In the genomic region with DNA sequence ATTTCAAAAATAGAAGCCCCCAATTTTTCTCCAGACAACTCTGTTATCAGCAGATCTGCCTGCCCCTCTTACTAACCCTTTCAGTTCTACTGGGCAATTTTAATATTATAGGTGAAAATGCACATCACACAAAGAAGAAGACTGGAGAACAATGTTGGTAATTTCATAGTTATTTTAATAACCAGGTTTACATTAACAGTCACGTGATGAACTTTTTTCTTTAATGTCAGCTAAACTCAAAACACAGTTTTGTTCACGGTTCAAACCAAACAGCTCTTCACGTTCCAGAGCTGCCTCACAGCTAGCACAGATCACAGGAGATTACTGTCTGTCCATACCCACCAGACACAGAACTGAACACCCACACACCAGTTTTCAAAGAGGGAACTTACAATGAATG, we compare ENCODE assay signal across 16 cellular contexts.
DNase-seq lines count a peak whose midpoint lies in the region; ATAC-seq and TF ChIP-seq lines count a peak whose summit lies in the region.
"Had no signal": no experiment of that assay in that cellular context is flagged by ENCODE, and none has a peak within 500 bp of the region (broad histone marks: within the 10 kb centered on the region; RNA-seq: fewer than 3 reads in every experiment).

No MANE protein-coding gene starts in this region.

- H3K56ac ChIP-seq in IMR-90 (ENCODE audit: extremely low read depth, insufficient read depth, low read length) = no peak overlapping the region

- in situ Hi-C loops in IMR-90 (cut with MboI; ENCODE audit: low sequenced_read_pairs) = loop anchor here (5.0 kb wide), 1 partner anchor 172 kb away; no protein-coding TSS in a partner anchor

- H3K23ac ChIP-seq in IMR-90 (ENCODE audit: low read depth, low read length) = no peak overlapping the region

- no peak overlapping the region for H2BK15ac ChIP-seq in IMR-90 (ENCODE audit: low read depth, low read length)

- no peak for TF ChIP-seq CTCF in IMR-90 (conservative IDR thresholded peaks at IDR 0.05; ENCODE audit: low read depth, low read length)
- no peak for TF ChIP-seq CTCF in sigmoid colon (IDR thresholded peaks at IDR 0.05)

- H3K9me3 ChIP-seq in IMR-90 (ENCODE audit: control insufficient read depth, insufficient read depth, low read length) = no peaks in the 10 kb centered on the region
- H3K9me3 ChIP-seq in ectodermal cell (ENCODE audit: control insufficient read depth, low read length) = no peaks in the 10 kb centered on the region
- no peaks in the 10 kb centered on the region for H3K9me3 ChIP-seq in sigmoid colon

- no peak overlapping the region for H4K8ac ChIP-seq in IMR-90 (ENCODE audit: low read depth in 2 of 2, low read length in 2 of 2)

- no peak for TF ChIP-seq POLR2A in IMR-90 (IDR thresholded peaks at IDR 0.05; ENCODE audit: low read depth, low read length)
- TF ChIP-seq POLR2A in sigmoid colon (IDR thresholded peaks at IDR 0.05) = no peak

- ATAC-seq in IMR-90 (ENCODE audit: low read depth) (no peak), GM18870 (IDR thresholded peaks at IDR 0.05; ENCODE audit: unreplicated experiment) (no peak)
- ATAC-seq: GM23338 had no signal

- no peak overlapping the region for H4K5ac ChIP-seq in IMR-90 (ENCODE audit: low read depth, low read length)

- DNase-seq in CD1c-positive myeloid dendritic cell (ENCODE audit: extremely low spot score) (peak; percentile 24), IMR-90 (no peak), sigmoid colon (no peak), 8988T (no peak)
- DNase-seq in stimulated activated CD4-positive, alpha-beta T cell treated with anti-CD3 and anti-CD28 coated beads, Interleukin-15, amount 100 ng/mL, for 24 hours = no peak
- DNase-seq: ACHN; C1 segment of cervical spinal cord; CD4-positive, alpha-beta memory T cell; COR-L47; DND-41; GDM1; H9; Karpas-422 had no signal

- intact Hi-C loops in IMR-90 (cut with micrococcal nuclease) = loop anchor here (2.0 kb wide), 1 partner anchor 166 kb away; no protein-coding TSS in a partner anchor
- intact Hi-C loops in sigmoid colon (cut with DNase I) = loop anchor here (5.0 kb wide), 2 partner anchors 172 to 187 kb away; no protein-coding TSS in a partner anchor

- no peak overlapping the region for H2AK9ac ChIP-seq in IMR-90 (replicated peaks; ENCODE audit: low read depth, low read length, poor library complexity)

- peaks cover 3% of the 10 kb centered on the region; the same call in 1 of the 2 replicates for H3K4me1 ChIP-seq in IMR-90 (ENCODE audit: control insufficient read depth, insufficient read depth, low read length)
- H3K4me1 ChIP-seq in ectodermal cell (ENCODE audit: control insufficient read depth, insufficient read depth, low read length) = peaks cover 29% of the 10 kb centered on the region
- peaks cover 0 to 18% (median 7%) of the 10 kb centered on the region in 4 donors for H3K4me1 ChIP-seq in sigmoid colon

- H2BK5ac ChIP-seq in IMR-90 (ENCODE audit: low read depth, low read length, poor library complexity, severe bottlenecking) = no peak overlapping the region

- no peak overlapping the region for H2AK5ac ChIP-seq in IMR-90 (ENCODE audit: low read depth, low read length)

- H2BK120ac ChIP-seq in IMR-90 (ENCODE audit: low read depth, low read length) = no peak overlapping the region

- TF ChIP-seq EP300 in sigmoid colon (IDR thresholded peaks at IDR 0.05) = no peak

- 60% methylated on average over 1 of the region's 3 CpGs; no CpG with 5 or more reads in 1 of the 2 experiments for WGBS in IMR-90 (ENCODE audit: extremely low coverage in 2 of 2, insufficient read length in 1 of 2), 2 experiments
- 95 to 98% methylated on average over 3 of the region's 3 CpGs for WGBS in ectodermal cell, 2 experiments
- WGBS in sigmoid colon, 2 donors = 82 to 85% methylated on average over 3 of the region's 3 CpGs

- no peaks in the 10 kb centered on the region for H4K20me1 ChIP-seq in IMR-90 (ENCODE audit: insufficient read depth, low read length)

- CTCF ChIA-PET in IMR-90 (lab: Yijun Ruan, JAX) = interaction anchor here (0.6 to 1.5 kb wide), 3 partner anchors 164 to 183 kb away, joined by 4 to 7 read pairs (median 6); no protein-coding TSS in a partner anchor

- H2BK20ac ChIP-seq in IMR-90 (ENCODE audit: low read depth, low read length) = no peak overlapping the region

- H3K27me3 ChIP-seq in IMR-90 (ENCODE audit: control insufficient read depth, insufficient read depth, low read length) (no peaks in the 10 kb centered on the region), ectodermal cell (ENCODE audit: control insufficient read depth, insufficient read depth, low read length, poor library complexity, severe bottlenecking) (no peaks in the 10 kb centered on the region), sigmoid colon (no peaks in the 10 kb centered on the region)

- no peak overlapping the region for H3K14ac ChIP-seq in IMR-90 (replicated peaks; ENCODE audit: low read depth, low read length)

- no peak overlapping the region for H3K4ac ChIP-seq in IMR-90 (ENCODE audit: low read depth, low read length)

- H3K79me1 ChIP-seq in IMR-90 (ENCODE audit: low read depth in 1 of 2, low read length in 2 of 2) = no peaks in the 10 kb centered on the region

- no TSS peak for BruUV-seq in IMR-90 (replicated peaks; lab: Mats Ljungman, UMichigan)

- H3K4me2 ChIP-seq in IMR-90 (ENCODE audit: low read depth, low read length) = no peak overlapping the region
- H3K4me2 ChIP-seq: GM23338 had no signal

- H3K9ac ChIP-seq in IMR-90 (ENCODE audit: low read depth, low read length) = no peak overlapping the region

- no peak overlapping the region for H4K91ac ChIP-seq in IMR-90 (ENCODE audit: insufficient read depth, low read depth, low read length)

- dilution Hi-C loops in IMR-90 (cut with HindIII; ENCODE audit: low sequenced_read_pairs, unreplicated experiment) = no loop called here

- H3K36me3 ChIP-seq in IMR-90 (ENCODE audit: control insufficient read depth, insufficient read depth, low read length) = peaks cover 5% of the 10 kb centered on the region
- H3K36me3 ChIP-seq in ectodermal cell (ENCODE audit: control insufficient read depth, insufficient read depth, low read length) = peaks cover 23% of the 10 kb centered on the region
- H3K36me3 ChIP-seq in sigmoid colon = peaks cover 0 to 48% (median 20%) of the 10 kb centered on the region in 4 donors

- H3K27ac ChIP-seq in IMR-90 (ENCODE audit: insufficient read depth, low read length) (no peak overlapping the region), ectodermal cell (ENCODE audit: insufficient read depth, low read depth, low read length, poor library complexity, severe bottlenecking) (peak overlapping the region; percentile 47), sigmoid colon (peak overlapping the region in 3 of 4 donors; percentile 34 to 58 (median 49))

- no peaks in the 10 kb centered on the region for H3K9me1 ChIP-seq in IMR-90 (ENCODE audit: insufficient read depth, low read length)

- H3K18ac ChIP-seq in IMR-90 (ENCODE audit: low read depth, low read length) = no peak overlapping the region

- H3K4me3 ChIP-seq in IMR-90 (ENCODE audit: insufficient read depth, low read depth, low read length) = no peak overlapping the region
- no peak overlapping the region for H3K4me3 ChIP-seq in ectodermal cell (ENCODE audit: insufficient read depth, low read depth, low read length)
- H3K4me3 ChIP-seq in sigmoid colon = no peak overlapping the region
- H3K4me3 ChIP-seq: GM23338 had no signal

- no peak for TF ChIP-seq RAD21 in IMR-90 (IDR thresholded peaks at IDR 0.05; ENCODE audit: low read length)

- no peak overlapping the region for H2AFZ ChIP-seq in IMR-90 (replicated peaks; ENCODE audit: low read length, poor library complexity)
- H2AFZ ChIP-seq: GM23338 had no signal

- POLR2A ChIA-PET in IMR-90 (lab: Charles Lee; ENCODE audit: unreplicated experiment) = no interaction called here

TF ChIP-seq in IMR-90, 13 proteins besides CTCF, POLR2A, EP300 and RAD21:
- no peak for TF ChIP-seq RCOR1 (IDR thresholded peaks at IDR 0.05; ENCODE audit: insufficient replicate concordance, low read length)
- TF ChIP-seq MAZ (IDR thresholded peaks at IDR 0.05; ENCODE audit: borderline replicate concordance, low read depth, low read length) = no peak
- TF ChIP-seq, protein P1, sequence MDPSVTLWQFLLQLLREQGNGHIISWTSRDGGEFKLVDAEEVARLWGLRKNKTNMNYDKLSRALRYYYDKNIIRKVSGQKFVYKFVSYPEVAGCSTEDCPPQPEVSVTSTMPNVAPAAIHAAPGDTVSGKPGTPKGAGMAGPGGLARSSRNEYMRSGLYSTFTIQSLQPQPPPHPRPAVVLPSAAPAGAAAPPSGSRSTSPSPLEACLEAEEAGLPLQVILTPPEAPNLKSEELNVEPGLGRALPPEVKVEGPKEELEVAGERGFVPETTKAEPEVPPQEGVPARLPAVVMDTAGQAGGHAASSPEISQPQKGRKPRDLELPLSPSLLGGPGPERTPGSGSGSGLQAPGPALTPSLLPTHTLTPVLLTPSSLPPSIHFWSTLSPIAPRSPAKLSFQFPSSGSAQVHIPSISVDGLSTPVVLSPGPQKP (IDR thresholded peaks at IDR 0.05; ENCODE audit: borderline replicate concordance, low read depth, low read length) = no peak
- no peak for TF ChIP-seq RFX5 (IDR thresholded peaks at IDR 0.05; ENCODE audit: low read depth, low read length)
- TF ChIP-seq FOS (IDR thresholded peaks at IDR 0.05; ENCODE audit: low read depth, low read length) = no peak
- no peak for TF ChIP-seq CHD1 (IDR thresholded peaks at IDR 0.05; ENCODE audit: low read depth, low read length)
- no peak for TF ChIP-seq MAFK (IDR thresholded peaks at IDR 0.05; ENCODE audit: low read depth, low read length)
- TF ChIP-seq, protein P2, sequence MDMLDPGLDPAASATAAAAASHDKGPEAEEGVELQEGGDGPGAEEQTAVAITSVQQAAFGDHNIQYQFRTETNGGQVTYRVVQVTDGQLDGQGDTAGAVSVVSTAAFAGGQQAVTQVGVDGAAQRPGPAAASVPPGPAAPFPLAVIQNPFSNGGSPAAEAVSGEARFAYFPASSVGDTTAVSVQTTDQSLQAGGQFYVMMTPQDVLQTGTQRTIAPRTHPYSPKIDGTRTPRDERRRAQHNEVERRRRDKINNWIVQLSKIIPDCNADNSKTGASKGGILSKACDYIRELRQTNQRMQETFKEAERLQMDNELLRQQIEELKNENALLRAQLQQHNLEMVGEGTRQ (IDR thresholded peaks at IDR 0.05; ENCODE audit: low read depth, low read length) = peak; percentile 53; the same call in 1 of the 2 replicates
